In genomic region chr10:16381083-16381482, GRCh38 we compare ENCODE assay signal across 10 cellular contexts. TPM values are rescaled to one million over a fixed set of nuclear protein-coding genes. Genes with fewer than 3 reads are reported as not detected.
DNase-seq lines count a peak whose midpoint lies in the region; ATAC-seq and TF ChIP-seq lines count a peak whose summit lies in the region.
"Had no signal": no experiment of that assay in that cellular context is flagged by ENCODE, and none has a peak within 500 bp of the region (broad histone marks: within the 10 kb centered on the region; RNA-seq: fewer than 3 reads in every experiment).

No MANE protein-coding gene starts in this region.

- H3K27me3 ChIP-seq in MG63 = peaks cover 5% of the 10 kb centered on the region; the same call in 1 of the 2 replicates

- in situ Hi-C loops in GM13977 (cut with MboI; ENCODE audit: low pct_unique_long_range_greater_than_20kb, low sequenced_read_pairs, unreplicated experiment) = no loop called here

- H3K9me3 ChIP-seq in MG63 = no peaks in the 10 kb centered on the region

- no peak for TF ChIP-seq CTCF in GM13977 (IDR thresholded peaks at IDR 0.05; ENCODE audit: extremely low read depth, insufficient read depth, missing control alignments)
- no peak for TF ChIP-seq CTCF in choroid plexus epithelial cell (conservative IDR thresholded peaks at IDR 0.05; ENCODE audit: low read depth, low read length)

- DNase-seq in GM13977 (ENCODE audit: low spot score) = peak; percentile 18
- DNase-seq in choroid plexus epithelial cell (ENCODE audit: low read depth) = peak; percentile 5
- no peak for DNase-seq in MG63
- DNase-seq in EL = no peak
- DNase-seq in GOT3 (lab: John Stamatoyannopoulos, UW) = no peak
- no peak for DNase-seq in NCI-H2171 treated with DMSO at 0.1 percent for 48 hours (lab: John Stamatoyannopoulos, UW)
- DNase-seq: CD8-positive, alpha-beta T cell; GM23248 had no signal

- H3K4me3 ChIP-seq in choroid plexus epithelial cell (ENCODE audit: low read depth, low read length) (no peak overlapping the region), MG63 (no peak overlapping the region)
- H3K4me3 ChIP-seq: GM23248 had no signal

- ATAC-seq in GM21528 (IDR thresholded peaks at IDR 0.05; ENCODE audit: low FRiP score, unreplicated experiment) (peak; percentile 75), HG03378 (IDR thresholded peaks at IDR 0.05; ENCODE audit: unreplicated experiment) (peak; percentile 96)
- ATAC-seq: CD8-positive, alpha-beta T cell had no signal

- H3K36me3 ChIP-seq in MG63 = no peaks in the 10 kb centered on the region

RNA-seq across cellular contexts. Expression of gene PTER, which starts 55.7 kb away (rescaled TPM):
- total RNA-seq in MG63 (2014; rRNA removed; shearing (Covaris generic); ENCODE audit: low replicate concordance) = 32.7 and 37.7 TPM in 2 replicates

Comparison
In these comparisons a context has a peak if more than half of its experiments do, and no peak if none do; other contexts are left out.
1. DNase-seq: peak in GM13977 (single experiment) and choroid plexus epithelial cell (single experiment); none in MG63 (single experiment), EL (single experiment), GOT3 (single experiment) and NCI-H2171 treated with DMSO at 0.1 percent for 48 hours (single experiment).